8 cellular contexts compared by ENCODE assay signal in the genomic region with DNA sequence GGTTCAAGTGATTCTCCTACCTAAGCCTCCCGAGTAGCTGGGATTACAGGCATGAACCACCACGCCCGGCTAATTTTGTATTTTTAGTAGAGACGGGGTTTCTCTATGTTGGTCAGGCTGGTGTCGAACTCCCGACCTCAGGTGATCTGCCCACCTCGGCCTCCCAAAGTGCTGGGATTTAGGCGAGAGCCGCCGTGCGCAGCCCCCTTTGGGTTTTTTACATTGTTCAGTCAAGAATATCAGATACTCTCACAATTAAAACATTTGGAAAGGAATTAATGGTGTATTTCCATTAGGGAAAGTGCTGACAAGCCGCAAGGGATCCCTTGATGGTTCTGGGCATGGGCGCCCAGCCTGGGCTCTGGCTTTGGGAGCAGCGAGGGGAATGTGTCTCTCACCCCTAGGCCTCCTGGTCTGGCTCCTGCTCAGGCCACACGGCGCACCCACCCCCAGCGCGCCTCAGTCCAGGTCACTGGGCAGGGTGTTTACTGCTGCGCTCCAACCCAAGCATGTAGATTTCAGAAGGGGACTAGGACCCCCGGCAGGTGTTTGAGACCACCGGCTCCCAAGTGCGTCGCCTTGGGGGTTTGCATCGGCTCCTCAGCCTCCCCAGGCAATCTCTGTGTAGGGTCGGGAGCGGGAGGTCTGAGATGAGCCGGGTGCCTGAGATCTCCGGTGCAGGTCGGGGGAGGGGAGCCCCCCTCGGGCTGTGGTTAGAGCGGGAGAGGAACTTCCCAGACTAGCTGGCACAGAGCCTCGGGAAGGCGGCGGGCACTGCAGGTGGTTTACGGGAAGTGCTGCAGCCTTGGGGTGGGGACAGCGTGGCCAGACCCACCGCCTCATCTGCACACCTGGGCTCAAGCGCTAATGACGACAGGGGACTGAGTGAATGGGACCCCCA. TPM values are rescaled to one million over a fixed set of nuclear protein-coding genes. Genes with fewer than 3 reads are reported as not detected.
DNase-seq lines count a peak whose midpoint lies in the region; ATAC-seq and TF ChIP-seq lines count a peak whose summit lies in the region.

No MANE protein-coding gene starts in this region.

- H3K27ac ChIP-seq in CD8-positive, alpha-beta memory T cell (ENCODE audit: low read depth, low read length) = peak overlapping the region; percentile 87
- peak overlapping the region; percentile 52 for H3K27ac ChIP-seq in OCI-LY1 (ENCODE audit: low read depth, low read length, poor library complexity, severe bottlenecking)

- no peaks in the 10 kb centered on the region for H3F3A ChIP-seq in OCI-LY1 (ENCODE audit: insufficient read depth, low read length)

- H3K4me3 ChIP-seq in CD8-positive, alpha-beta memory T cell (ENCODE audit: low read length) = peak overlapping the region; percentile 90
- H3K4me3 ChIP-seq in OCI-LY1 (ENCODE audit: low read depth, low read length, poor library complexity, severe bottlenecking) = peak overlapping the region; percentile 65
- peak overlapping the region; percentile 62 for H3K4me3 ChIP-seq in neuron (ENCODE audit: low read length)

- peak overlapping the region; percentile 83 for H3K4me2 ChIP-seq in OCI-LY1 (ENCODE audit: low read length)

- H3K79me2 ChIP-seq in OCI-LY1 (ENCODE audit: insufficient read depth, low read length) = no peaks in the 10 kb centered on the region

- peak in 1 of 5 donors; percentile 47 for DNase-seq in CD8-positive, alpha-beta memory T cell
- DNase-seq in effector memory CD8-positive, alpha-beta T cell = no peak
- DNase-seq in SK-N-DZ (ENCODE audit: low spot score) (no peak), COLO829 (ENCODE audit: low spot score) (no peak)

- H4K20me1 ChIP-seq in OCI-LY1 (ENCODE audit: insufficient read depth, low read length) = no peaks in the 10 kb centered on the region

- no peak for ATAC-seq in effector memory CD8-positive, alpha-beta T cell (replicated peaks)
- ATAC-seq in HG03571 (IDR thresholded peaks at IDR 0.05; ENCODE audit: unreplicated experiment) = no peak
- no peak for ATAC-seq in GM18520 (IDR thresholded peaks at IDR 0.05; ENCODE audit: unreplicated experiment)

- H3K36me3 ChIP-seq in CD8-positive, alpha-beta memory T cell (ENCODE audit: insufficient read depth, low read length) = peaks cover 15% of the 10 kb centered on the region
- H3K36me3 ChIP-seq in OCI-LY1 (ENCODE audit: insufficient read depth, low read length) = peaks cover 17% of the 10 kb centered on the region; the same call in 1 of the 2 replicates
- peaks cover 26% of the 10 kb centered on the region for H3K36me3 ChIP-seq in neuron (ENCODE audit: insufficient read depth, low read length)

- no peak for TF ChIP-seq CTCF in OCI-LY1 (IDR thresholded peaks at IDR 0.05; ENCODE audit: low read length)

- peak overlapping the region in 7 of 8 donors; percentile 80 to 93 (median 87) for H3K27ac Mint-ChIP-seq in CD8-positive, alpha-beta memory T cell
- H3K27ac Mint-ChIP-seq in effector memory CD8-positive, alpha-beta T cell = peak overlapping the region; percentile 88 to 90

- no peaks in the 10 kb centered on the region for H3K27me3 ChIP-seq in CD8-positive, alpha-beta memory T cell (ENCODE audit: insufficient read depth, low read length, poor library complexity, severe bottlenecking)
- H3K27me3 ChIP-seq in OCI-LY1 (ENCODE audit: insufficient read depth, low read length) = no peaks in the 10 kb centered on the region
- H3K27me3 ChIP-seq in neuron (ENCODE audit: insufficient read depth, low read length) = no peaks in the 10 kb centered on the region

- H3K4me1 ChIP-seq in CD8-positive, alpha-beta memory T cell (ENCODE audit: insufficient read depth, low read length) = peaks cover 18% of the 10 kb centered on the region
- H3K4me1 ChIP-seq in OCI-LY1 (ENCODE audit: insufficient read depth, low read length, severe bottlenecking) (peaks cover 31% of the 10 kb centered on the region), neuron (ENCODE audit: insufficient read depth, low read length) (peaks cover 11% of the 10 kb centered on the region)

- H3K4me1 Mint-ChIP-seq in CD8-positive, alpha-beta memory T cell = peaks cover 0 to 29% (median 10%) of the 10 kb centered on the region in 3 donors
- peaks cover 6 to 21% of the 10 kb centered on the region in 2 donors for H3K4me1 Mint-ChIP-seq in effector memory CD8-positive, alpha-beta T cell (ENCODE audit: low read depth in 2 of 2)

- no peaks in the 10 kb centered on the region for H3K27me3 Mint-ChIP-seq in CD8-positive, alpha-beta memory T cell
- H3K27me3 Mint-ChIP-seq in effector memory CD8-positive, alpha-beta T cell = no peaks in the 10 kb centered on the region

- H3K36me3 Mint-ChIP-seq in CD8-positive, alpha-beta memory T cell = peaks cover 0 to 27% (median 2%) of the 10 kb centered on the region in 3 donors
- H3K36me3 Mint-ChIP-seq in effector memory CD8-positive, alpha-beta T cell (ENCODE audit: insufficient read depth) = peaks cover 49% of the 10 kb centered on the region

- POLR2A ChIA-PET in CD8-positive, alpha-beta memory T cell (lab: Charles Lee) = interaction anchor here (0.6 to 1.1 kb wide), 7 partner anchors 16 to 109 kb away, joined by 3 to 5 read pairs (median 4); no protein-coding TSS in a partner anchor

- no peaks in the 10 kb centered on the region for H3K9me3 ChIP-seq in CD8-positive, alpha-beta memory T cell (ENCODE audit: low read length)
- H3K9me3 ChIP-seq in OCI-LY1 (ENCODE audit: low read length) = no peaks in the 10 kb centered on the region
- no peaks in the 10 kb centered on the region for H3K9me3 ChIP-seq in neuron (ENCODE audit: low read length)

- H2AFZ ChIP-seq in OCI-LY1 (ENCODE audit: low read length) (no peak overlapping the region), neuron (ENCODE audit: low read depth, low read length) (peak overlapping the region; percentile 3)

- H3K4me3 Mint-ChIP-seq in CD8-positive, alpha-beta memory T cell = peak overlapping the region; percentile 88 to 97 (median 93)
- H3K4me3 Mint-ChIP-seq in effector memory CD8-positive, alpha-beta T cell = peak overlapping the region; percentile 85 to 87

- CTCF ChIA-PET in CD8-positive, alpha-beta memory T cell (lab: Charles Lee) = interaction anchor here (1.2 kb wide), 1 partner anchor 41 kb away, joined by 3 read pairs; no protein-coding TSS in a partner anchor

- no peaks in the 10 kb centered on the region for H3K9me3 Mint-ChIP-seq in CD8-positive, alpha-beta memory T cell
- no peaks in the 10 kb centered on the region for H3K9me3 Mint-ChIP-seq in effector memory CD8-positive, alpha-beta T cell

- H3K9ac ChIP-seq in OCI-LY1 (ENCODE audit: low read length) = peak overlapping the region; percentile 61; the same call in 1 of the 2 replicates

- H3K9me2 ChIP-seq in OCI-LY1 (ENCODE audit: low read depth, low read length) = no peaks in the 10 kb centered on the region

RNA-seq across cellular contexts. Expression of a gene that starts 0.8 kb away (rescaled TPM):
- 10 to 100 TPM; 16.4 to 18.0 TPM for total RNA-seq in CD8-positive, alpha-beta memory T cell
- 38.6 TPM for polyA plus RNA-seq in CD8-positive, alpha-beta memory T cell
- 5.7 and 5.8 TPM in 2 replicates for polyA plus RNA-seq in SK-N-DZ (2014; cell fraction: cytosol; rRNA removed)
- 31.0 and 33.5 TPM in 2 replicates for polyA plus RNA-seq in SK-N-DZ (2014; cell fraction: nucleus; rRNA removed)

RNA-seq across cellular contexts. Expression of a gene that starts 8.2 kb away (rescaled TPM):
- total RNA-seq in CD8-positive, alpha-beta memory T cell = not detected
- polyA plus RNA-seq in CD8-positive, alpha-beta memory T cell = not detected
- 0.09 and 0.14 TPM in 2 replicates for polyA plus RNA-seq in SK-N-DZ (2014; cell fraction: cytosol; rRNA removed)
- polyA plus RNA-seq in SK-N-DZ (2014; cell fraction: nucleus; rRNA removed) = 0.22 TPM in 1 of 2 replicates, not detected in the other

RNA-seq across cellular contexts. Expression of a gene that starts 10.4 kb away (rescaled TPM):
- total RNA-seq in CD8-positive, alpha-beta memory T cell = not detected
- not detected for polyA plus RNA-seq in CD8-positive, alpha-beta memory T cell
- polyA plus RNA-seq in SK-N-DZ (2014; cell fraction: cytosol; rRNA removed) = not detected in 2 replicates
- polyA plus RNA-seq in SK-N-DZ (2014; cell fraction: nucleus; rRNA removed) = not detected in 2 replicates

RNA-seq across cellular contexts. Expression of a gene that starts 20.5 kb away (rescaled TPM):
- total RNA-seq in CD8-positive, alpha-beta memory T cell = under 1 TPM; 0.22 to 0.31 TPM
- polyA plus RNA-seq in CD8-positive, alpha-beta memory T cell = not detected
- 0.29 TPM in 1 of 2 replicates, not detected in the other for polyA plus RNA-seq in SK-N-DZ (2014; cell fraction: cytosol; rRNA removed)
- polyA plus RNA-seq in SK-N-DZ (2014; cell fraction: nucleus; rRNA removed) = 0.20 and 0.46 TPM in 2 replicates

RNA-seq across cellular contexts. Expression of a gene that starts 40.3 kb away (rescaled TPM):
- total RNA-seq in CD8-positive, alpha-beta memory T cell = 10 to 100 TPM; 47.3 to 49.8 TPM
- polyA plus RNA-seq in CD8-positive, alpha-beta memory T cell = 17.7 TPM
- polyA plus RNA-seq in SK-N-DZ (2014; cell fraction: cytosol; rRNA removed) = 16.2 and 26.4 TPM in 2 replicates
- polyA plus RNA-seq in SK-N-DZ (2014; cell fraction: nucleus; rRNA removed) = 24.4 and 26.5 TPM in 2 replicates
